Comparison of ENCODE assay signal across 8 cellular contexts in genomic region chr17:66625321-66625767, GRCh38.
DNase-seq lines count a peak whose midpoint lies in the region; ATAC-seq and TF ChIP-seq lines count a peak whose summit lies in the region.

No MANE protein-coding gene starts in this region.

- H3K4me3 ChIP-seq in colonic mucosa, result no peak overlapping the region

- peaks cover 26% of the 10 kb centered on the region for H3K4me1 Mint-ChIP-seq in activated CD4-positive, alpha-beta T cell treated with anti-CD3 and anti-CD28 coated beads for 36 hours
- H3K4me1 Mint-ChIP-seq in nephron progenitor cell, result peaks cover 11% of the 10 kb centered on the region

- no peaks in the 10 kb centered on the region for H3K9me3 Mint-ChIP-seq in activated CD4-positive, alpha-beta T cell treated with anti-CD3 and anti-CD28 coated beads for 36 hours (ENCODE audit: low read depth)
- no peaks in the 10 kb centered on the region for H3K9me3 Mint-ChIP-seq in nephron progenitor cell

- peak; percentile 42 for TF ChIP-seq CTCF in colonic mucosa (IDR thresholded peaks at IDR 0.05)
- peak; percentile 46 for TF ChIP-seq CTCF in nephron progenitor cell (IDR thresholded peaks at IDR 0.05)

- peak; percentile 60 for ATAC-seq in activated CD4-positive, alpha-beta T cell treated with anti-CD3 and anti-CD28 coated beads for 36 hours
- ATAC-seq in HG03354 (IDR thresholded peaks at IDR 0.05; ENCODE audit: poor library complexity, severe bottlenecking, unreplicated experiment), result no peak
- no peak for ATAC-seq in GM21529 (IDR thresholded peaks at IDR 0.05; ENCODE audit: unreplicated experiment)
- ATAC-seq in GM21825 (IDR thresholded peaks at IDR 0.05; ENCODE audit: unreplicated experiment), result no peak

- no peak overlapping the region for H3K9ac ChIP-seq in colonic mucosa (ENCODE audit: low read depth in 2 of 2, low read length in 2 of 2)

- no peaks in the 10 kb centered on the region for H3K36me3 ChIP-seq in colonic mucosa

- no peak overlapping the region for H3K4me3 Mint-ChIP-seq in activated CD4-positive, alpha-beta T cell treated with anti-CD3 and anti-CD28 coated beads for 36 hours
- no peak overlapping the region for H3K4me3 Mint-ChIP-seq in nephron progenitor cell

- intact Hi-C loops in activated CD4-positive, alpha-beta T cell treated with anti-CD3 and anti-CD28 coated beads for 36 hours (cut with DNase I, micrococcal nuclease), result loop anchor here (1.0 to 5.0 kb wide), 2 partner anchors 370 to 423 kb away; no protein-coding TSS in a partner anchor
- intact Hi-C loops in colonic mucosa (cut with DNase I), result no loop called here

- no peak overlapping the region for H3K27ac Mint-ChIP-seq in activated CD4-positive, alpha-beta T cell treated with anti-CD3 and anti-CD28 coated beads for 36 hours
- no peak overlapping the region for H3K27ac Mint-ChIP-seq in nephron progenitor cell

- no peaks in the 10 kb centered on the region for H3K27me3 ChIP-seq in colonic mucosa

- H3K27ac ChIP-seq in colonic mucosa, result no peak overlapping the region

- POLR2A ChIA-PET in activated CD4-positive, alpha-beta T cell treated with anti-CD3 and anti-CD28 coated beads for 36 hours (lab: Charles Lee), result no interaction called here

- CTCF ChIA-PET in activated CD4-positive, alpha-beta T cell treated with anti-CD3 and anti-CD28 coated beads for 36 hours (lab: Charles Lee), result interaction anchor here (1.1 to 1.2 kb wide), 3 partner anchors 9 to 244 kb away, joined by 4 to 5 read pairs (median 4); no protein-coding TSS in a partner anchor

- DNase-seq in activated CD4-positive, alpha-beta T cell treated with anti-CD3 and anti-CD28 coated beads for 36 hours, result no peak
- DNase-seq in activated CD4-positive, alpha-beta T cell treated with anti-CD3 and anti-CD28 coated beads for 4 hours, result no peak
- DNase-seq in NCI-H226 (peak; percentile 15), colonic mucosa (no peak), nephron progenitor cell (no peak)

- no peaks in the 10 kb centered on the region for H3K9me3 ChIP-seq in colonic mucosa

- H3K36me3 Mint-ChIP-seq in activated CD4-positive, alpha-beta T cell treated with anti-CD3 and anti-CD28 coated beads for 36 hours (ENCODE audit: low read depth), result peaks cover 7% of the 10 kb centered on the region
- no peaks in the 10 kb centered on the region for H3K36me3 Mint-ChIP-seq in nephron progenitor cell (ENCODE audit: low read depth)

- H3K4me1 ChIP-seq in colonic mucosa, result no peaks in the 10 kb centered on the region

- H3K27me3 Mint-ChIP-seq in activated CD4-positive, alpha-beta T cell treated with anti-CD3 and anti-CD28 coated beads for 36 hours, result no peaks in the 10 kb centered on the region
- H3K27me3 Mint-ChIP-seq in nephron progenitor cell (ENCODE audit: low read depth, poor library complexity), result no peaks in the 10 kb centered on the region
